In the genomic region with DNA sequence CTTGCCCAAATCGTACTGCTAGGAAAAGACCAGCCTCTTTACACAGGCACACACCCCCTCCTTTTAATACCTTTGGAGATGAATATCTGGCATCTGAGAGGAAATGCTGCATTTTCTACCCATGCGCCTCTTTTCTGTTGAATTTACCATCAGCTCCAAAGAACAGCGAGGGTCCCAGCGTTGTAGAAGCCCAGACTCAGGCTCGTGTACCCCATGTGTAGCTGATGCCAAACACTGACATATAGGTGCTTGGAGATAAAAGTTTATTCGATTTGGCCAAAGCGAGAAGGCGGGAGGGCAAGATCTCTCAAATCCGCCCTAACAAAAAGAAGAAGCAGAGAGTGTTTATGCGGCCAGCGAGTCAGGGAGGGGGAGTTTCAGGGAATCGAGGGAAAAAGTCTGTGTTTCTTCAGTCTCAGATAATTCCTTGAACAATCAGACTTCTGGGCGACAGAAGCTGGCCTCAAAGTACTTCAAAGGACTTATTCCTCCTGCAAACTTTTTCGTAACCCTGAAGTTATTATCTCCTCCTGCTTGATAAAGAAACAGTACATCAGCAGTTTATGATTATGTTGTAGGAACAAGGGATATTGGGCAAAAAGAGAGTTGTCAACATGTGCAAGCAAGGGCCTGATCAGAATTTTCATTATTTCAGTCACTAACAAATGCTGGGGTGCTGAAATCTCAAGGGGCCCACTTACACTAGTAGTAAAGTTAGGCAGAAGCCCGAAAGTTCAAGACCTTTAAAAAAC, we compare ENCODE assay signal across 7 cellular contexts. TPM values are rescaled to one million over a fixed set of nuclear protein-coding genes. Genes with fewer than 3 reads are reported as not detected.
DNase-seq lines count a peak whose midpoint lies in the region; ATAC-seq, FAIRE-seq and TF ChIP-seq lines count a peak whose summit lies in the region.

No MANE protein-coding gene starts in this region.

- intact Hi-C loops in endothelial cell of umbilical vein (cut with micrococcal nuclease), result loop anchor here (5.0 to 10.0 kb wide), 2 partner anchors 332 to 411 kb away; a partner anchor contains a TSS
- intact Hi-C loops in prostate gland (cut with DNase I), result loop anchor here (5.0 to 10.0 kb wide), 2 partner anchors 251 to 487 kb away; no protein-coding TSS in a partner anchor

- peak; percentile 22 for ATAC-seq in GM18867 (IDR thresholded peaks at IDR 0.05; ENCODE audit: unreplicated experiment)
- peak; percentile 14 for ATAC-seq in HG02610 (IDR thresholded peaks at IDR 0.05; ENCODE audit: unreplicated experiment)
- ATAC-seq in RWPE2 (ENCODE audit: low read depth), result no peak

- WGBS in prostate gland, result 10% methylated on average over 15 of the region's 15 CpGs

- TF ChIP-seq CTCF in RWPE2 (IDR thresholded peaks at IDR 0.05; ENCODE audit: poor library complexity, severe bottlenecking), result no peak
- no peak for TF ChIP-seq CTCF in endothelial cell of umbilical vein (IDR thresholded peaks at IDR 0.05; ENCODE audit: extremely low read depth in 1 of 2, insufficient read depth in 1 of 2, low read depth in 1 of 2, low read length in 2 of 2)
- no peak for TF ChIP-seq CTCF in prostate gland (IDR thresholded peaks at IDR 0.05)

- DNase-seq in RWPE2 (ENCODE audit: low spot score), result no peak
- DNase-seq in endothelial cell of umbilical vein (ENCODE audit: low read depth, low spot score), result no peak
- DNase-seq in prostate gland (ENCODE audit: low spot score), result no peak
- no peak for DNase-seq in NCI-H524 (lab: John Stamatoyannopoulos, UW)
- no peak for DNase-seq in NCI-H1694 treated with DMSO at 0.1 percent for 48 hours (lab: John Stamatoyannopoulos, UW)

- no peaks in the 10 kb centered on the region for H3K36me3 ChIP-seq in RWPE2 (ENCODE audit: low read depth)
- no peaks in the 10 kb centered on the region for H3K36me3 ChIP-seq in endothelial cell of umbilical vein (ENCODE audit: control insufficient read depth in 2 of 2, extremely low read depth in 1 of 2, insufficient read depth in 2 of 2, low read length in 2 of 2)
- no peaks in the 10 kb centered on the region for H3K36me3 ChIP-seq in prostate gland

- FAIRE-seq in endothelial cell of umbilical vein (lab: Jason Lieb, UNC), result no peak

- no peak for TF ChIP-seq POLR2A in endothelial cell of umbilical vein (IDR thresholded peaks at IDR 0.05; ENCODE audit: low read depth, low read length)
- no peak for TF ChIP-seq POLR2A in prostate gland (IDR thresholded peaks at IDR 0.05)

- no peak overlapping the region for H3K9ac ChIP-seq in endothelial cell of umbilical vein (replicated peaks; ENCODE audit: extremely low read depth, insufficient read depth, low read length)

- no TSS peak for BruUV-seq in endothelial cell of umbilical vein (replicated peaks; lab: Mats Ljungman, UMichigan)

- no peak overlapping the region for H3K27ac ChIP-seq in RWPE2 (ENCODE audit: poor library complexity, severe bottlenecking)
- H3K27ac ChIP-seq in endothelial cell of umbilical vein (ENCODE audit: insufficient read depth, low read depth, low read length), result no peak overlapping the region
- H3K27ac ChIP-seq in prostate gland, result peak overlapping the region; percentile 82 to 89

- H3K9me1 ChIP-seq in endothelial cell of umbilical vein (replicated peaks; ENCODE audit: control insufficient read depth, extremely low read depth, insufficient read depth, low read length), result no peaks in the 10 kb centered on the region

- H3K4me3 ChIP-seq in RWPE2 (ENCODE audit: severe bottlenecking) (peak overlapping the region; percentile 72), endothelial cell of umbilical vein (replicated peaks in 1 of 3; ENCODE audit: insufficient read depth in 1 of 3, low read depth in 1 of 3, low read length in 3 of 3) (peak overlapping the region; percentile 11 to 60 (median 22)), prostate gland (peak overlapping the region; percentile 83 to 86)

- dilution Hi-C loops in endothelial cell of umbilical vein (cut with MboI; ENCODE audit: extremely low pct_ligation_motif_present, low sequenced_read_pairs), result no loop called here

- CTCF ChIA-PET in endothelial cell of umbilical vein (lab: Charles Lee), result interaction anchor here (0.6 to 3.1 kb wide), 12 partner anchors 9 to 678 kb away, joined by 3 to 15 read pairs (median 5); a partner anchor contains a TSS

- peak overlapping the region; percentile 92 for H3K4me2 ChIP-seq in endothelial cell of umbilical vein (ENCODE audit: insufficient read depth, low read length)

- H3K27me3 ChIP-seq in RWPE2 (ENCODE audit: insufficient read depth, poor library complexity, severe bottlenecking), result no peaks in the 10 kb centered on the region
- peaks cover 0 to 2% of the 10 kb centered on the region in 2 experiments for H3K27me3 ChIP-seq in endothelial cell of umbilical vein (ENCODE audit: control insufficient read depth in 2 of 2, insufficient read depth in 2 of 2, low read length in 2 of 2)
- no peaks in the 10 kb centered on the region for H3K27me3 ChIP-seq in prostate gland (replicated peaks; ENCODE audit: insufficient read depth)

- H3K9me3 ChIP-seq in RWPE2 (ENCODE audit: severe bottlenecking) (no peaks in the 10 kb centered on the region), endothelial cell of umbilical vein (replicated peaks; ENCODE audit: control insufficient read depth, insufficient read depth, low read length) (no peaks in the 10 kb centered on the region), prostate gland (no peaks in the 10 kb centered on the region)

- H3K79me2 ChIP-seq in endothelial cell of umbilical vein (ENCODE audit: control insufficient read depth, insufficient read depth, low read length), result no peaks in the 10 kb centered on the region

- POLR2A ChIA-PET in endothelial cell of umbilical vein (lab: Charles Lee), result interaction anchor here (1.0 kb wide), 1 partner anchor 334 kb away, joined by 7 read pairs; a partner anchor contains a TSS

- peak overlapping the region; percentile 68 for H2AFZ ChIP-seq in endothelial cell of umbilical vein (ENCODE audit: low read depth, low read length)

- H4K20me1 ChIP-seq in endothelial cell of umbilical vein (replicated peaks; ENCODE audit: control insufficient read depth, extremely low read depth, insufficient read depth, low read length), result no peaks in the 10 kb centered on the region

- H3K4me1 ChIP-seq in RWPE2 (ENCODE audit: insufficient read depth, poor library complexity, severe bottlenecking), result peaks cover 9% of the 10 kb centered on the region
- H3K4me1 ChIP-seq in endothelial cell of umbilical vein (ENCODE audit: control insufficient read depth, extremely low read depth, insufficient read depth, low read length), result peaks cover 5% of the 10 kb centered on the region
- no peaks in the 10 kb centered on the region for H3K4me1 ChIP-seq in prostate gland (replicated peaks)

TF ChIP-seq in endothelial cell of umbilical vein, 7 proteins besides CTCF, POLR2A, EP300 and RAD21:
- no peak for TF ChIP-seq FOS (IDR thresholded peaks at IDR 0.05; ENCODE audit: borderline replicate concordance, insufficient read depth, low read length)
- no peak for TF ChIP-seq EZH2 (IDR thresholded peaks at IDR 0.05; ENCODE audit: borderline replicate concordance, low read depth, low read length, severe bottlenecking)
TF ChIP-seq in endothelial cell of umbilical vein: peak in this region for 0.

RNA-seq across cellular contexts. Expression of a gene that starts 0.6 kb away (rescaled TPM):
- total RNA-seq in endothelial cell of umbilical vein (12.1 and 15.8 TPM in 2 replicates), prostate gland (100 to 1,000 TPM; 132 to 204 TPM)
- polyA plus RNA-seq in endothelial cell of umbilical vein, result 10.3 and 10.8 TPM in 2 replicates
- polyA plus RNA-seq in endothelial cell of umbilical vein (2011; cell fraction: cytosol; rRNA removed), result 11.3 and 11.6 TPM in 2 replicates
- polyA plus RNA-seq in endothelial cell of umbilical vein (2011; cell fraction: nucleus; rRNA removed), result 3.6 and 4.4 TPM in 2 replicates
- polyA plus RNA-seq in endothelial cell of umbilical vein (2012), result 9.7 and 9.9 TPM in 2 replicates
- polyA minus RNA-seq in endothelial cell of umbilical vein, result 5.9 and 7.9 TPM in 2 replicates
- 57.1 TPM for polyA minus RNA-seq in endothelial cell of umbilical vein (2011; cell fraction: cytosol; rRNA and poly(A)+ RNA removed)
- 1.7 and 2.4 TPM in 2 replicates for polyA minus RNA-seq in endothelial cell of umbilical vein (2011; cell fraction: nucleus; rRNA and poly(A)+ RNA removed)

RNA-seq across cellular contexts. Expression of a gene that starts 35.9 kb away (rescaled TPM):
- not detected in 2 replicates for total RNA-seq in endothelial cell of umbilical vein
- polyA plus RNA-seq in endothelial cell of umbilical vein, result not detected in 2 replicates
- polyA plus RNA-seq in endothelial cell of umbilical vein (2011; cell fraction: cytosol; rRNA removed), result 0.04 TPM in 1 of 2 replicates, not detected in the other
- not detected in 2 replicates for polyA plus RNA-seq in endothelial cell of umbilical vein (2011; cell fraction: nucleus; rRNA removed)
- not detected in 2 replicates for polyA plus RNA-seq in endothelial cell of umbilical vein (2012)
- polyA minus RNA-seq in endothelial cell of umbilical vein, result not detected in 2 replicates
- polyA minus RNA-seq in endothelial cell of umbilical vein (2011; cell fraction: cytosol; rRNA and poly(A)+ RNA removed), result not detected
- not detected in 2 replicates for polyA minus RNA-seq in endothelial cell of umbilical vein (2011; cell fraction: nucleus; rRNA and poly(A)+ RNA removed)
- total RNA-seq in prostate gland, result under 1 TPM in 1 of 2 donors, not detected in 1; 0.96 TPM

Comparison
In these comparisons a context has a peak if more than half of its experiments do, and no peak if none do; other contexts are left out.
1. H3K27ac ChIP-seq: peak in prostate gland (2 of 2); none in RWPE2 (single experiment) and endothelial cell of umbilical vein (single experiment).
2. H3K4me3 ChIP-seq: peak in every context shown above with its lines; median percentile 84 in prostate gland; 72 in RWPE2; 22 in endothelial cell of umbilical vein.